ENCODE assay signal across 8 cellular contexts in genomic region chr4:89057844-89058243, GRCh38. TPM values are rescaled to one million over a fixed set of nuclear protein-coding genes. Genes with fewer than 3 reads are reported as not detected.
DNase-seq lines count a peak whose midpoint lies in the region; TF ChIP-seq lines count a peak whose summit lies in the region.
"Not testable (repeated sequence)": the region's sequence is repeated elsewhere in the genome, so short reads cannot be mapped to it uniquely, and the experiment has no call there.

No MANE protein-coding gene starts in this region.

- H3K27ac ChIP-seq in CD8-positive, alpha-beta memory T cell (ENCODE audit: low read depth, low read length), result peak overlapping the region; percentile 27
- H3K27ac ChIP-seq in VCaP (peak overlapping the region; percentile 88), uterus (peak overlapping the region; percentile 75 to 88)
- H3K27ac ChIP-seq in neuronal stem cell (replicated peaks; ENCODE audit: low read length), result not testable (repeated sequence)

- not testable (repeated sequence) for H3K4ac ChIP-seq in neuronal stem cell (ENCODE audit: low read length)

- H3K4me3 ChIP-seq in CD8-positive, alpha-beta memory T cell (ENCODE audit: low read length); neuronal stem cell (ENCODE audit: low read length in 2 of 2); skeletal muscle satellite cell (ENCODE audit: low read length); uterus: not testable (repeated sequence)

- H2AFZ ChIP-seq in neuronal stem cell (ENCODE audit: low read length), result peak overlapping the region; percentile 2

- in situ Hi-C loops in KBM-7 (cut with MboI; ENCODE audit: low pct_unique_long_range_greater_than_20kb, low sequenced_read_pairs), result not testable (repeated sequence)

- H3K36me3 ChIP-seq in CD8-positive, alpha-beta memory T cell (ENCODE audit: insufficient read depth, low read length); neuronal stem cell (replicated peaks in 1 of 2; ENCODE audit: control insufficient read depth in 2 of 2, insufficient read depth in 2 of 2, low read length in 2 of 2); skeletal muscle satellite cell (ENCODE audit: insufficient read depth, low read length); uterus: not testable (repeated sequence)

- not testable (repeated sequence) for H3K18ac ChIP-seq in neuronal stem cell (ENCODE audit: low read length)

- TF ChIP-seq POLR2A in uterus (IDR thresholded peaks at IDR 0.05), result not testable (repeated sequence)

- not testable (repeated sequence) for H3K9ac ChIP-seq in neuronal stem cell (ENCODE audit: low read depth, low read length, poor library complexity)
- peak overlapping the region; percentile 70 for H3K9ac ChIP-seq in skeletal muscle satellite cell (ENCODE audit: low read depth, low read length)

- peaks cover 11 to 23% (median 21%) of the 10 kb centered on the region in 5 donors for H3K9me3 Mint-ChIP-seq in CD8-positive, alpha-beta memory T cell
- peaks cover 13% of the 10 kb centered on the region for H3K9me3 Mint-ChIP-seq in chondrocyte (ENCODE audit: low read depth)
- not testable (repeated sequence) for H3K9me3 Mint-ChIP-seq in glutamatergic neuron (ENCODE audit: unreplicated experiment)

- TF ChIP-seq CTCF in VCaP (conservative IDR thresholded peaks at IDR 0.05); chondrocyte (IDR thresholded peaks at IDR 0.05); glutamatergic neuron (IDR thresholded peaks at IDR 0.05; ENCODE audit: partially characterized antibody, unreplicated experiment); uterus (IDR thresholded peaks at IDR 0.05): not testable (repeated sequence)

- H3K27me3 Mint-ChIP-seq in CD8-positive, alpha-beta memory T cell, result peaks cover 2 to 10% of the 10 kb centered on the region in 2 donors
- H3K27me3 Mint-ChIP-seq in chondrocyte (ENCODE audit: low read depth); glutamatergic neuron (ENCODE audit: unreplicated experiment): not testable (repeated sequence)

- peaks cover 0 to 11% (median 6%) of the 10 kb centered on the region in 3 donors for H3K4me1 Mint-ChIP-seq in CD8-positive, alpha-beta memory T cell
- H3K4me1 Mint-ChIP-seq in chondrocyte (ENCODE audit: low read depth) (peaks cover 49% of the 10 kb centered on the region), glutamatergic neuron (ENCODE audit: low read depth, unreplicated experiment) (peaks cover 28% of the 10 kb centered on the region)

- POLR2A ChIA-PET in CD8-positive, alpha-beta memory T cell (lab: Charles Lee), result not testable (repeated sequence)

- H2BK5ac ChIP-seq in neuronal stem cell (ENCODE audit: low read length), result not testable (repeated sequence)

- H3K23ac ChIP-seq in neuronal stem cell (ENCODE audit: low read depth, low read length, poor library complexity), result not testable (repeated sequence)

- intact Hi-C loops in uterus (cut with DNase I; ENCODE audit: low total_unique reads), result not testable (repeated sequence)

- H4K8ac ChIP-seq in neuronal stem cell (ENCODE audit: low read depth, low read length), result not testable (repeated sequence)

- not testable (repeated sequence) for H3K4me1 ChIP-seq in CD8-positive, alpha-beta memory T cell (ENCODE audit: insufficient read depth, low read length); neuronal stem cell (ENCODE audit: control insufficient read depth in 2 of 2, insufficient read depth in 1 of 2, low read depth in 1 of 2, low read length in 2 of 2)
- H3K4me1 ChIP-seq in skeletal muscle satellite cell (ENCODE audit: control insufficient read depth, insufficient read depth, low read length), result peaks cover 14% of the 10 kb centered on the region
- H3K4me1 ChIP-seq in uterus, result peaks cover 0 to 16% of the 10 kb centered on the region in 2 donors

- H3K79me1 ChIP-seq in neuronal stem cell (ENCODE audit: low read depth, low read length), result not testable (repeated sequence)

- H3K4me2 ChIP-seq in neuronal stem cell (ENCODE audit: insufficient read depth, low read length, poor library complexity, severe bottlenecking); skeletal muscle satellite cell (ENCODE audit: low read length): not testable (repeated sequence)

- not testable (repeated sequence) for H2BK15ac ChIP-seq in neuronal stem cell (ENCODE audit: low read length)

- H4K91ac ChIP-seq in neuronal stem cell (ENCODE audit: low read depth, low read length, poor library complexity), result not testable (repeated sequence)

- H3K27me3 ChIP-seq in CD8-positive, alpha-beta memory T cell (ENCODE audit: insufficient read depth, low read length, poor library complexity, severe bottlenecking); neuronal stem cell (ENCODE audit: control insufficient read depth in 3 of 3, insufficient read depth in 3 of 3, low read depth in 1 of 3, low read length in 3 of 3); skeletal muscle satellite cell (ENCODE audit: control insufficient read depth, insufficient read depth, low read length); uterus: not testable (repeated sequence)

- H3K36me3 Mint-ChIP-seq in CD8-positive, alpha-beta memory T cell, result peaks cover 0 to 16% (median 0%) of the 10 kb centered on the region in 3 donors
- H3K36me3 Mint-ChIP-seq in chondrocyte (ENCODE audit: low read depth), result not testable (repeated sequence)
- H3K36me3 Mint-ChIP-seq in glutamatergic neuron (ENCODE audit: unreplicated experiment), result peaks cover 14% of the 10 kb centered on the region

- H3K14ac ChIP-seq in neuronal stem cell (ENCODE audit: low read length), result not testable (repeated sequence)

- not testable (repeated sequence) for H3K9me3 ChIP-seq in CD8-positive, alpha-beta memory T cell (ENCODE audit: low read length); neuronal stem cell (replicated peaks in 1 of 2; ENCODE audit: control insufficient read depth in 2 of 2, insufficient read depth in 1 of 2, low read depth in 1 of 2, low read length in 2 of 2); skeletal muscle satellite cell (replicated peaks; ENCODE audit: low read length); uterus

- not testable (repeated sequence) for H2AK5ac ChIP-seq in neuronal stem cell (ENCODE audit: low read depth, low read length)

- not testable (repeated sequence) for H2BK120ac ChIP-seq in neuronal stem cell (ENCODE audit: low read depth, low read length)

- CTCF ChIA-PET in CD8-positive, alpha-beta memory T cell (lab: Charles Lee), result not testable (repeated sequence)

- not testable (repeated sequence) for H3K4me3 Mint-ChIP-seq in CD8-positive, alpha-beta memory T cell
- H3K4me3 Mint-ChIP-seq in chondrocyte (ENCODE audit: unreplicated experiment) (peak overlapping the region; percentile 3), glutamatergic neuron (ENCODE audit: unreplicated experiment) (peak overlapping the region; percentile 37)

- DNase-seq in CD8-positive, alpha-beta memory T cell; chondrocyte (ENCODE audit: low spot score); glutamatergic neuron; neuronal stem cell (ENCODE audit: low spot score); uterus: not testable (repeated sequence)
- peak; percentile 38 for DNase-seq in KBM-7

- no CpG with 5 or more reads among the region's 2 CpGs for WGBS in neuronal stem cell (ENCODE audit: extremely low coverage in 2 of 2, insufficient read length in 2 of 2, insufficient replicate concordance in 1 of 2), 2 donors

- not testable (repeated sequence) for H3K27ac Mint-ChIP-seq in CD8-positive, alpha-beta memory T cell
- H3K27ac Mint-ChIP-seq in chondrocyte (ENCODE audit: unreplicated experiment) (peak overlapping the region; percentile 82), glutamatergic neuron (ENCODE audit: unreplicated experiment) (peak overlapping the region; percentile 26)

- H2BK12ac ChIP-seq in neuronal stem cell (ENCODE audit: low read length), result not testable (repeated sequence)

RNA-seq across cellular contexts. Expression of gene FAM13A, which starts 0.9 kb away (rescaled TPM):
- 1 to 10 TPM; 1.4 TPM for total RNA-seq in CD8-positive, alpha-beta memory T cell
- 1.6 TPM for polyA plus RNA-seq in CD8-positive, alpha-beta memory T cell
- total RNA-seq in chondrocyte (10.5 to 17.6 TPM (median 10.5 TPM) in 3 replicates), glutamatergic neuron (ENCODE audit: unreplicated experiment) (51.2 TPM), uterus (10 to 100 TPM; 17.7 to 80.3 (median 46.2) TPM)
- 16.3 TPM for polyA plus RNA-seq in neuronal stem cell (2013, experiment 1 of 2)
- polyA plus RNA-seq in neuronal stem cell (2013, experiment 2 of 2), result 15.5 TPM
- total RNA-seq in skeletal muscle satellite cell (2012; rRNA removed), result 22.3 and 24.9 TPM in 2 replicates

RNA-seq across cellular contexts. Expression of gene TIGD2, which starts 53.5 kb away (rescaled TPM):
- total RNA-seq in CD8-positive, alpha-beta memory T cell, result 1 to 10 TPM; 4.1 to 4.4 TPM
- 3.2 TPM for polyA plus RNA-seq in CD8-positive, alpha-beta memory T cell
- total RNA-seq in chondrocyte (4.3 to 5.2 TPM (median 5.1 TPM) in 3 replicates), glutamatergic neuron (ENCODE audit: unreplicated experiment) (18.4 TPM), uterus (1 to 10 TPM in 3 of 4 donors, under 1 TPM in 1; 0.59 to 8.4 (median 3.3) TPM)
- 8.4 TPM for polyA plus RNA-seq in neuronal stem cell (2013, experiment 1 of 2)
- polyA plus RNA-seq in neuronal stem cell (2013, experiment 2 of 2), result 8.5 TPM
- 7.4 and 7.6 TPM in 2 replicates for total RNA-seq in skeletal muscle satellite cell (2012; rRNA removed)
